In the genomic region with DNA sequence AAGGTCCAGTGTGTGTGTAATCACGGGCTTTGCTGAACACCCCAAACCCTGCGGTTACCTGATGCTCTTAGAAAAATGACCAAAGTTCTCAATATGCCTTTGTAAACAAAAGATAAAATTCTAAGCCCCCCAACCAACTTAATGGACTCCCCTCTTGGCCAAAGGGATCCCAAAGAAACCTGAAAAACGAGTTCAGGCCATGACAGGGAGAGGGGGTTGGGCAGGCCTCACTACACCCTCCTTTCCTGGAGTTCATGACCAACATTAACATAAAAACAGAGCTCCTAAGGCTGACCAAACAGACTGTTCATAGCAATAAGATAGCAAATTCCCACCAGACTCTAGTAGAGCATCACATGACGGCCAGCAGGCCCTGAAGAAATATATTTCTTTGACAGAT, we compare ENCODE assay signal across 2 cellular contexts.
A peak's percentile ranks its signal among the peaks of the same experiment; 100 is the strongest.
TF ChIP-seq lines count a peak whose summit lies in the region.

No MANE protein-coding gene starts in this region.

TF ChIP-seq in GM23338, 12 proteins besides CTCF, POLR2A, EP300 and RAD21:
- no peak for TF ChIP-seq EZH2 (IDR thresholded peaks at IDR 0.05; ENCODE audit: low read depth, unreplicated experiment)
- no peak for TF ChIP-seq NANOG (IDR thresholded peaks at IDR 0.05; ENCODE audit: borderline replicate concordance)
- TF ChIP-seq ZNF114 (CRISPR knock-in tag; IDR thresholded peaks at IDR 0.05): no peak
- TF ChIP-seq EZH2phosphoT487 (IDR thresholded peaks at IDR 0.05; ENCODE audit: unreplicated experiment): no peak
- no peak for TF ChIP-seq ZNF331 (CRISPR knock-in tag; IDR thresholded peaks at IDR 0.05; ENCODE audit: low read depth)
- no peak for TF ChIP-seq JUNB (IDR thresholded peaks at IDR 0.05; ENCODE audit: unreplicated experiment)
- TF ChIP-seq STAT1 (IDR thresholded peaks at IDR 0.05; ENCODE audit: unreplicated experiment): no peak
- no peak for TF ChIP-seq CREB1 (CRISPR knock-in tag; IDR thresholded peaks at IDR 0.05; ENCODE audit: low read depth)

TF ChIP-seq in H1, 55 proteins besides CTCF, POLR2A, EP300 and RAD21:
- TF ChIP-seq NANOG (IDR thresholded peaks at IDR 0.05; ENCODE audit: insufficient read depth, low read depth, low read length, poor library complexity, severe bottlenecking) (no peak), ATF2 (IDR thresholded peaks at IDR 0.05; ENCODE audit: low read length) (no peak), CTBP2 (IDR thresholded peaks at IDR 0.05; ENCODE audit: borderline replicate concordance, insufficient read depth, insufficient read length, low read length) (no peak), ASH2L (IDR thresholded peaks at IDR 0.05; ENCODE audit: low read length) (peak; percentile 65), SP1 (IDR thresholded peaks at IDR 0.05; ENCODE audit: low read depth, low read length) (peak; percentile 76), RNF2 (IDR thresholded peaks at IDR 0.05; ENCODE audit: borderline replicate concordance, low read depth, low read length, missing control alignments, poor library complexity, severe bottlenecking) (no peak), TEAD4 (IDR thresholded peaks at IDR 0.05; ENCODE audit: low read depth, low read length) (no peak)
